ENCODE assay signal across 8 cellular contexts in genomic region chr9:136728548-136729123, GRCh38. TPM values are rescaled to one million over a fixed set of nuclear protein-coding genes. Genes with fewer than 3 reads are reported as not detected.
DNase-seq lines count a peak whose midpoint lies in the region; ATAC-seq and TF ChIP-seq lines count a peak whose summit lies in the region.

No MANE protein-coding gene starts in this region.

- no peaks in the 10 kb centered on the region for H3K9me3 Mint-ChIP-seq in activated T-cell treated with anti-CD3 and anti-CD28 coated beads, Interleukin-2, amount 50 U/mL, for 4 hours
- no peaks in the 10 kb centered on the region for H3K9me3 Mint-ChIP-seq in natural killer cell

- peaks cover 34% of the 10 kb centered on the region for H3K4me1 Mint-ChIP-seq in activated T-cell treated with anti-CD3 and anti-CD28 coated beads, Interleukin-2, amount 50 U/mL, for 4 hours (ENCODE audit: low read depth)
- peaks cover 21 to 28% of the 10 kb centered on the region in 2 donors for H3K4me1 Mint-ChIP-seq in natural killer cell

- no peaks in the 10 kb centered on the region for H3K27me3 Mint-ChIP-seq in activated T-cell treated with anti-CD3 and anti-CD28 coated beads, Interleukin-2, amount 50 U/mL, for 4 hours (ENCODE audit: low read depth)
- no peaks in the 10 kb centered on the region for H3K27me3 Mint-ChIP-seq in natural killer cell (ENCODE audit: low read depth in 2 of 2)

- H3K36me3 Mint-ChIP-seq in activated T-cell treated with anti-CD3 and anti-CD28 coated beads, Interleukin-2, amount 50 U/mL, for 4 hours (ENCODE audit: insufficient read depth) = peaks cover 29% of the 10 kb centered on the region
- no peaks in the 10 kb centered on the region for H3K36me3 Mint-ChIP-seq in natural killer cell

- ATAC-seq in activated T-cell treated with anti-CD3 and anti-CD28 coated beads, Interleukin-2, amount 50 U/mL, for 4 hours = peak; percentile 18 to 33
- ATAC-seq in HG02884 (IDR thresholded peaks at IDR 0.05; ENCODE audit: unreplicated experiment) (peak; percentile 16), SK-N-SH treated with all-trans-retinoic acid at 6 μM for 48 hours (peak; percentile 55), esophagus mucosa (peak; percentile 14), natural killer cell (peak in 1 of 3 donors; percentile 3)

- DNase-seq in activated T-cell treated with anti-CD3 and anti-CD28 coated beads, Interleukin-2, amount 50 U/mL, for 4 hours = no peak
- DNase-seq in activated T-cell treated with anti-CD3 and anti-CD28 coated beads for 4 hours (no peak), natural killer cell (no peak), T1000 (lab: John Stamatoyannopoulos, UW) (no peak)
- no peak for DNase-seq in activated effector memory CD4-positive, alpha-beta T cell treated with anti-CD3 and anti-CD28 coated beads, Interleukin-2, amount 50 U/mL, for 16 hours

- intact Hi-C loops in natural killer cell (cut with micrococcal nuclease) = no loop called here

- H3K27ac Mint-ChIP-seq in natural killer cell = peak overlapping the region in 1 of 2 donors; percentile 89

- TF ChIP-seq CTCF in natural killer cell (IDR thresholded peaks at IDR 0.05) = no peak

- peak overlapping the region; percentile 70 for H3K4me3 Mint-ChIP-seq in activated T-cell treated with anti-CD3 and anti-CD28 coated beads, Interleukin-2, amount 50 U/mL, for 4 hours
- peak overlapping the region; percentile 68 for H3K4me3 Mint-ChIP-seq in natural killer cell

TF ChIP-seq in SK-N-SH treated with all-trans-retinoic acid at 6 μM for 48 hours, 23 proteins besides CTCF, POLR2A, EP300 and RAD21:
- TF ChIP-seq TSHZ2 (CRISPR knock-in tag; IDR thresholded peaks at IDR 0.05) (no peak), ZFP3 (CRISPR knock-in tag; IDR thresholded peaks at IDR 0.05) (peak; percentile 88), CSDC2 (CRISPR knock-in tag; IDR thresholded peaks at IDR 0.05) (no peak)

RNA-seq across cellular contexts. Expression of gene LCN10, which starts 14.1 kb away (rescaled TPM):
- total RNA-seq in activated T-cell treated with anti-CD3 and anti-CD28 coated beads, Interleukin-2, amount 50 U/mL, for 4 hours = 1 to 10 TPM in 2 of 3 donors, under 1 TPM in 1; 0.82 to 2.4 (median 2.1) TPM
- total RNA-seq in esophagus mucosa = 1.3 TPM
- not detected for total RNA-seq in natural killer cell

RNA-seq across cellular contexts. Expression of gene DIPK1B, which starts 16.3 kb away (rescaled TPM):
- under 1 TPM in 2 of 3 donors, not detected in 1; 0.16 to 0.18 TPM for total RNA-seq in activated T-cell treated with anti-CD3 and anti-CD28 coated beads, Interleukin-2, amount 50 U/mL, for 4 hours
- 0.76 TPM for total RNA-seq in esophagus mucosa
- total RNA-seq in natural killer cell = under 1 TPM in 2 of 3 donors, not detected in 1; 0.31 to 0.39 TPM

RNA-seq across cellular contexts. Expression of gene LCN6, which starts 19.7 kb away (rescaled TPM):
- not detected for total RNA-seq in activated T-cell treated with anti-CD3 and anti-CD28 coated beads, Interleukin-2, amount 50 U/mL, for 4 hours
- total RNA-seq in esophagus mucosa = 3.8 TPM
- not detected for total RNA-seq in natural killer cell

RNA-seq across cellular contexts. Expression of gene LCN8, which starts 29.4 kb away (rescaled TPM):
- total RNA-seq in activated T-cell treated with anti-CD3 and anti-CD28 coated beads, Interleukin-2, amount 50 U/mL, for 4 hours = not detected
- not detected for total RNA-seq in esophagus mucosa
- not detected for total RNA-seq in natural killer cell

RNA-seq across cellular contexts. Expression of gene LCN15, which starts 35.7 kb away (rescaled TPM):
- total RNA-seq in activated T-cell treated with anti-CD3 and anti-CD28 coated beads, Interleukin-2, amount 50 U/mL, for 4 hours = not detected
- total RNA-seq in esophagus mucosa (not detected), natural killer cell (not detected)
